ENCODE assay signal across 1 cellular context in genomic region chr1:38827299-38827698, GRCh38.
TF ChIP-seq lines count a peak whose summit lies in the region.

No MANE protein-coding gene starts in this region.

TF ChIP-seq in K562, 482 proteins besides CTCF, POLR2A, EP300 and RAD21:
- TF ChIP-seq ID3 (CRISPR knock-in tag; IDR thresholded peaks at IDR 0.05) (no peak), ID3 (tag; IDR thresholded peaks at IDR 0.05) (no peak), CBFA2T2 (conservative IDR thresholded peaks at IDR 0.05) (0 out of 2 replicates have a peak, but pooled peaks have one; percentile 11), TOE1 (IDR thresholded peaks at IDR 0.05; ENCODE audit: borderline replicate concordance) (peak; percentile 21; the same call in 1 of the 2 replicates), TOE1 (CRISPR knock-in tag; IDR thresholded peaks at IDR 0.05; ENCODE audit: borderline replicate concordance, low read depth) (no peak), RAD51 (IDR thresholded peaks at IDR 0.05; ENCODE audit: borderline replicate concordance, low read depth) (peak; percentile 37; the same call in 1 of the 2 replicates), RB1 (IDR thresholded peaks at IDR 0.05; ENCODE audit: low read depth) (no peak)
- TF ChIP-seq, protein P1, sequence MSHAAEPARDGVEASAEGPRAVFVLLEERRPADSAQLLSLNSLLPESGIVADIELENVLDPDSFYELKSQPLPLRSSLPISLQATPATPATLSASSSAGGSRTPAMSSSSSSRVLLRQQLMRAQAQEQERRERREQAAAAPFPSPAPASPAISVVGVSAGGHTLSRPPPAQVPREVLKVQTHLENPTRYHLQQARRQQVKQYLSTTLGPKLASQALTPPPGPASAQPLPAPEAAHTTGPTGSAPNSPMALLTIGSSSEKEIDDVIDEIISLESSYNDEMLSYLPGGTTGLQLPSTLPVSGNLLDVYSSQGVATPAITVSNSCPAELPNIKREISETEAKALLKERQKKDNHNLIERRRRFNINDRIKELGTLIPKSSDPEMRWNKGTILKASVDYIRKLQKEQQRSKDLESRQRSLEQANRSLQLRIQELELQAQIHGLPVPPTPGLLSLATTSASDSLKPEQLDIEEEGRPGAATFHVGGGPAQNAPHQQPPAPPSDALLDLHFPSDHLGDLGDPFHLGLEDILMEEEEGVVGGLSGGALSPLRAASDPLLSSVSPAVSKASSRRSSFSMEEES (CRISPR knock-in tag; IDR thresholded peaks at IDR 0.05) = peak; percentile 81
TF ChIP-seq in K562: peak in this region for 4.
